In genomic region chr6:142926177-142926493, GRCh38 we compare ENCODE assay signal across 8 cellular contexts. TPM values are rescaled to one million over a fixed set of nuclear protein-coding genes. Genes with fewer than 3 reads are reported as not detected.
DNase-seq lines count a peak whose midpoint lies in the region; ATAC-seq, FAIRE-seq and TF ChIP-seq lines count a peak whose summit lies in the region.

No MANE protein-coding gene starts in this region.

- H3K4me1 Mint-ChIP-seq in activated CD4-positive, alpha-beta T cell treated with anti-CD3 and anti-CD28 coated beads, Interleukin-2, amount 10 ng/mL, durations not matched to agents 24 days and 14 days: peaks cover 39% of the 10 kb centered on the region
- peaks cover 26% of the 10 kb centered on the region for H3K4me1 Mint-ChIP-seq in astrocyte (ENCODE audit: low read depth, unreplicated experiment)

- H3K36me3 ChIP-seq in astrocyte (ENCODE audit: insufficient read depth, low read length): no peaks in the 10 kb centered on the region
- H3K36me3 ChIP-seq in HepG2 (replicated peaks in 1 of 2; ENCODE audit: control insufficient read depth in 1 of 2, insufficient read depth in 2 of 2, low read length in 2 of 2): no peaks in the 10 kb centered on the region; a peak in 2 of 5 replicates

- H2AFZ ChIP-seq in astrocyte (ENCODE audit: low read depth, low read length) (peak overlapping the region; percentile 41), HepG2 (ENCODE audit: low read length) (no peak overlapping the region)

- BruUV-seq in HepG2 (replicated peaks; lab: Mats Ljungman, UMichigan): TSS peak; percentile 87

- intact Hi-C loops in activated CD4-positive, alpha-beta T cell treated with anti-CD3 and anti-CD28 coated beads, Interleukin-2, amount 10 ng/mL, durations not matched to agents 24 days and 14 days (cut with micrococcal nuclease): loop anchor here (1.0 kb wide), 4 partner anchors 9 to 39 kb away; no protein-coding TSS in a partner anchor
- intact Hi-C loops in HepG2 (cut with micrococcal nuclease; ENCODE audit: unreplicated experiment): loop anchor here (1.0 to 5.0 kb wide), 6 partner anchors 17 to 229 kb away; partner anchors contain the start of gene AIG1

- CTCF ChIA-PET in HepG2 (lab: Yijun Ruan, JAX; ENCODE audit: low intra/inter-chr PET ratio, low total read pairs): no interaction called here

- H3K4me3 ChIP-seq in astrocyte (ENCODE audit: insufficient read depth, low read depth, low read length) (peak overlapping the region; percentile 71), HepG2 (replicated peaks in 1 of 3; ENCODE audit: insufficient read depth in 1 of 3, low read depth in 2 of 3, low read length in 3 of 3) (peak overlapping the region; percentile 84 to 99 (median 93))

- no peak for TF ChIP-seq RAD21 in HepG2 (CRISPR knock-in tag; IDR thresholded peaks at IDR 0.05)

- H3K9me3 ChIP-seq in astrocyte (ENCODE audit: insufficient read depth, low read depth, low read length) (no peaks in the 10 kb centered on the region), HepG2 (ENCODE audit: low read length) (no peaks in the 10 kb centered on the region)

- H3K27ac ChIP-seq in astrocyte (ENCODE audit: low read depth, low read length): peak overlapping the region; percentile 91
- H3K27ac ChIP-seq in HepG2 (ENCODE audit: extremely low read length, insufficient read depth, low read length): peak overlapping the region; percentile 99
- peak overlapping the region; percentile 74 for H3K27ac ChIP-seq in temporal lobe (ENCODE audit: low read depth, low read length)

- WGBS in HepG2 (ENCODE audit: low lambda C conversion rate): 16% methylated on average over 2 of the region's 2 CpGs

- H3K79me2 ChIP-seq in astrocyte (ENCODE audit: insufficient read depth, low read length) (peaks cover 81% of the 10 kb centered on the region), HepG2 (ENCODE audit: insufficient read depth, low read length) (peaks cover 34% of the 10 kb centered on the region)

- no peaks in the 10 kb centered on the region for H3K27me3 Mint-ChIP-seq in activated CD4-positive, alpha-beta T cell treated with anti-CD3 and anti-CD28 coated beads, Interleukin-2, amount 10 ng/mL, durations not matched to agents 24 days and 14 days
- H3K27me3 Mint-ChIP-seq in astrocyte (ENCODE audit: low read depth, unreplicated experiment): no peaks in the 10 kb centered on the region

- ATAC-seq in HepG2: no peak

- H3K27me3 ChIP-seq in astrocyte (ENCODE audit: insufficient read depth, low read length): no peaks in the 10 kb centered on the region
- no peaks in the 10 kb centered on the region; a peak in 1 of 5 replicates for H3K27me3 ChIP-seq in HepG2 (ENCODE audit: control insufficient read depth in 1 of 2, insufficient read depth in 2 of 2, low read length in 2 of 2)

- in situ Hi-C loops in HepG2 (cut with HindIII; ENCODE audit: extremely low pct_ligation_motif_present, low pct_unique_long_range_greater_than_20kb) (no loop called here), GM13976 (cut with MboI; ENCODE audit: low sequenced_read_pairs, unreplicated experiment) (no loop called here)

- POLR2A ChIA-PET in HepG2 (lab: Yijun Ruan, JAX): interaction anchor here (1.4 to 3.8 kb wide), 10 partner anchors 14 to 524 kb away, joined by 3 to 28 read pairs (median 10); partner anchors contain the start of genes ADAT2, AIG1, HIVEP2 and PEX3

- H3K27ac Mint-ChIP-seq in activated CD4-positive, alpha-beta T cell treated with anti-CD3 and anti-CD28 coated beads, Interleukin-2, amount 10 ng/mL, durations not matched to agents 24 days and 14 days: peak overlapping the region; percentile 92
- peak overlapping the region; percentile 84 for H3K27ac Mint-ChIP-seq in astrocyte (ENCODE audit: unreplicated experiment)

- no peaks in the 10 kb centered on the region for H3K9me3 Mint-ChIP-seq in activated CD4-positive, alpha-beta T cell treated with anti-CD3 and anti-CD28 coated beads, Interleukin-2, amount 10 ng/mL, durations not matched to agents 24 days and 14 days
- H3K9me3 Mint-ChIP-seq in astrocyte (ENCODE audit: unreplicated experiment): no peaks in the 10 kb centered on the region

- no peak for TF ChIP-seq POLR2A in HepG2 (IDR thresholded peaks at IDR 0.05; ENCODE audit: insufficient read depth in 1 of 2, low read depth in 2 of 2, low read length in 2 of 2)

- DNase-seq in activated CD4-positive, alpha-beta T cell treated with anti-CD3 and anti-CD28 coated beads, Interleukin-2, amount 10 ng/mL, durations not matched to agents 24 days and 14 days: no peak
- DNase-seq in activated CD4-positive, alpha-beta T cell treated with anti-CD3 and anti-CD28 coated beads, Interleukin-2, amount 50 U/mL, for 4 hours: no peak
- DNase-seq in astrocyte (ENCODE audit: low read depth): no peak
- no peak for DNase-seq in HepG2 (ENCODE audit: low spot score)
- no peak for DNase-seq in NCI-H1417 treated with DMSO at 0.1 percent for 48 hours (lab: John Stamatoyannopoulos, UW)
- DNase-seq in GM13976 (ENCODE audit: low spot score): no peak
- no peak for DNase-seq in NCI-H2107 (lab: John Stamatoyannopoulos, UW)

- H3K4me1 ChIP-seq in astrocyte (ENCODE audit: insufficient read depth, low read length) (peaks cover 22% of the 10 kb centered on the region), HepG2 (ENCODE audit: insufficient read depth, low read length) (peaks cover 38% of the 10 kb centered on the region)

- peak overlapping the region; percentile 95 for H3K4me3 Mint-ChIP-seq in activated CD4-positive, alpha-beta T cell treated with anti-CD3 and anti-CD28 coated beads, Interleukin-2, amount 10 ng/mL, durations not matched to agents 24 days and 14 days
- H3K4me3 Mint-ChIP-seq in astrocyte (ENCODE audit: unreplicated experiment): peak overlapping the region; percentile 85

- peak overlapping the region; percentile 95 for H3K4me2 ChIP-seq in astrocyte (ENCODE audit: low read length)
- peak overlapping the region; percentile 92 for H3K4me2 ChIP-seq in HepG2 (ENCODE audit: low read depth, low read length)

- TF ChIP-seq EP300 in HepG2 (IDR thresholded peaks at IDR 0.05; ENCODE audit: low read depth in 2 of 2, low read length in 2 of 2) (no peak), HepG2 (CRISPR knock-in tag; IDR thresholded peaks at IDR 0.05; ENCODE audit: borderline replicate concordance) (no peak)

- TF ChIP-seq CTCF in astrocyte (IDR thresholded peaks at IDR 0.05; ENCODE audit: insufficient read depth, low read depth, low read length) (no peak), HepG2 (CRISPR knock-in tag; IDR thresholded peaks at IDR 0.05) (no peak), GM13976 (IDR thresholded peaks at IDR 0.05; ENCODE audit: borderline replicate concordance, control extremely low read depth, extremely low read depth, insufficient read depth, missing control alignments) (no peak)

- peaks cover 25% of the 10 kb centered on the region for H3K36me3 Mint-ChIP-seq in activated CD4-positive, alpha-beta T cell treated with anti-CD3 and anti-CD28 coated beads, Interleukin-2, amount 10 ng/mL, durations not matched to agents 24 days and 14 days (ENCODE audit: low read depth)
- H3K36me3 Mint-ChIP-seq in astrocyte (ENCODE audit: low read depth, unreplicated experiment): no peaks in the 10 kb centered on the region

- FAIRE-seq in astrocyte (lab: Jason Lieb, UNC) (no peak), HepG2 (lab: Jason Lieb, UNC) (no peak)

- H3K9ac ChIP-seq in astrocyte (ENCODE audit: low read length): peak overlapping the region; percentile 92
- H3K9ac ChIP-seq in HepG2 (ENCODE audit: insufficient read depth, low read depth, low read length): peak overlapping the region; percentile 100

- H4K20me1 ChIP-seq in astrocyte (ENCODE audit: insufficient read depth, low read length) (peaks cover 9% of the 10 kb centered on the region), HepG2 (ENCODE audit: insufficient read depth, low read length) (peaks cover 14% of the 10 kb centered on the region; the same call in 1 of the 2 replicates)

TF ChIP-seq in HepG2, 621 proteins besides CTCF, POLR2A, EP300 and RAD21 (continues in another document):
- no peak for TF ChIP-seq SMYD3 (CRISPR knock-in tag; IDR thresholded peaks at IDR 0.05)
- 0 out of 2 replicates have a peak, but pooled peaks have one; percentile 20 for TF ChIP-seq KDM5A (IDR thresholded peaks at IDR 0.05; ENCODE audit: borderline replicate concordance, low read length)
- 0 out of 2 replicates have a peak, but pooled peaks have one; percentile 0 for TF ChIP-seq ARID2 (CRISPR knock-in tag; IDR thresholded peaks at IDR 0.05; ENCODE audit: borderline replicate concordance)
- no peak for TF ChIP-seq ZNF570 (CRISPR knock-in tag; IDR thresholded peaks at IDR 0.05; ENCODE audit: borderline replicate concordance)
- no peak for TF ChIP-seq CREB1 (IDR thresholded peaks at IDR 0.05)
- peak; percentile 6; the same call in 1 of the 2 replicates for TF ChIP-seq CREB1 (CRISPR knock-in tag; IDR thresholded peaks at IDR 0.05)
- 0 out of 2 replicates have a peak, but pooled peaks have one; percentile 2 for TF ChIP-seq HNRNPL (IDR thresholded peaks at IDR 0.05; ENCODE audit: low read depth, low read length)
- no peak for TF ChIP-seq ZNF83 (CRISPR knock-in tag; IDR thresholded peaks at IDR 0.05; ENCODE audit: borderline replicate concordance)

RNA-seq across cellular contexts. Expression of gene HIVEP2, which starts 18.8 kb away (rescaled TPM):
- 27.1 and 28.0 TPM in 2 replicates for total RNA-seq in activated CD4-positive, alpha-beta T cell treated with anti-CD3 and anti-CD28 coated beads, Interleukin-2, amount 10 ng/mL, durations not matched to agents 24 days and 14 days
- total RNA-seq in astrocyte: 17.0 and 21.2 TPM in 2 replicates
- total RNA-seq in HepG2 (2016; rRNA removed; fragmentation: Illumina TruSeq; extraction: Trizol): 3.4 and 5.4 TPM in 2 replicates
- total RNA-seq in HepG2 (2016; cell fraction: cytosol; rRNA removed; fragmentation: Illumina TruSeq; extraction: Trizol; ENCODE audit: low read depth): 0.30 and 1.5 TPM in 2 replicates
- 4.1 TPM in 2 replicates for total RNA-seq in HepG2 (2016; cell fraction: insoluble cytoplasmic fraction; rRNA removed; fragmentation: Illumina TruSeq; extraction: Trizol)
- total RNA-seq in HepG2 (2016; cell fraction: membrane; rRNA removed; fragmentation: Illumina TruSeq; extraction: Trizol): 1.2 and 1.8 TPM in 2 replicates
- total RNA-seq in HepG2 (2016; cell fraction: nucleus; rRNA removed; fragmentation: Illumina TruSeq; extraction: Trizol): 4.9 and 5.6 TPM in 2 replicates
- 12.8 and 12.9 TPM in 2 replicates for polyA plus RNA-seq in HepG2 (2011; rRNA removed)
- 6.4 and 8.1 TPM in 2 replicates for polyA plus RNA-seq in HepG2 (2011; cell fraction: cytosol; rRNA removed)
- 27.7 and 28.6 TPM in 2 replicates for polyA plus RNA-seq in HepG2 (2011; cell fraction: nucleus; rRNA removed)
- polyA plus RNA-seq in HepG2 (2012): 14.5 and 17.1 TPM in 2 replicates
- 0.05 and 0.18 TPM in 2 replicates for polyA plus RNA-seq in HepG2 (2016; cell fraction: cytosol; fragmentation: Illumina TruSeq; extraction: Trizol; ENCODE audit: low read depth)
- polyA plus RNA-seq in HepG2 (2016; cell fraction: insoluble cytoplasmic fraction; fragmentation: Illumina TruSeq; extraction: Trizol; ENCODE audit: low read depth): 2.4 and 2.5 TPM in 2 replicates
- 0.22 and 0.25 TPM in 2 replicates for polyA plus RNA-seq in HepG2 (2016; cell fraction: membrane; fragmentation: Illumina TruSeq; extraction: Trizol; ENCODE audit: low read depth)
- polyA plus RNA-seq in HepG2 (2016; cell fraction: nucleus; fragmentation: Illumina TruSeq; extraction: Trizol; ENCODE audit: insufficient read depth, low read depth): 6.9 and 8.3 TPM in 2 replicates
- polyA minus RNA-seq in HepG2 (2011; rRNA and poly(A)+ RNA removed; ENCODE audit: low replicate concordance): 3.8 and 23.2 TPM in 2 replicates
- polyA minus RNA-seq in HepG2 (2011; cell fraction: cytosol; rRNA and poly(A)+ RNA removed): 12.5 and 18.3 TPM in 2 replicates
- 35.8 and 45.4 TPM in 2 replicates for polyA minus RNA-seq in HepG2 (2011; cell fraction: nucleus; rRNA and poly(A)+ RNA removed)
- total RNA-seq in temporal lobe: 101 TPM
